Comparison of ENCODE assay signal across 1 cellular context in the genomic region with DNA sequence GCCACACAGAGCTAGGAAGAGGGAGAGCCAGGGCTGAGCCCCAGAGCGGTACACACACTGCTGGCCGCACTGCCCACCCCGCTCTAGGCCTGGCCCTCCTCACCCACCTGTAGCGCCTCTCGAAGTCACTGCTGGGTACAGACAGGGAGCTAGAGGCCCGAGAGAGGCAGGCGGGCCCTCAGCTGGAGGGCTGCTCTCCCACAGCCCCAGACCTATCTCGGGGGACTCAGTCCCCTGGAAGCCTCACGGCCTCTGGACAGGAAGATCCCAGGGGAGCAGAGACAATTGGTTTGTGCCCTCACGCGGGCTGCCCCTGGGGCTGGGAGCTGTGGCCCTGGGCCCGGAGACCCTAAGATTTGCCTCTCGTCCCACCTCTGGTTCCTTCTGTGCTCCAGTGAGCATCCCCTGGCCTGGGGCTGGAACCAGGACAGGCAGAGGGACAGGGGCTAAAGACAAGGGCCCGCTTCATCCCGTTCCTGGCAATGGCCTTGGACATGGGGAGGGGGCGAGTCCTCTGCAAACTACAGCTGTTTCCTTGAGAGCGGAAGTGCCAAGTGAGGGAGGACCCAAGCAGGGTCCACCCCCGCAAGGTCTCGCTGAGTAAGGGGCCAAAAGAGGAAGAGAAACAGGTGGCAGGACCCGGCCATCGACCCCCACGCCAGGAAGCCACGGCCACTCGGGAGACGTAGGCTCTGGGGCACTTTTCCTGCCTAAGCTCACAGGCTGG.
TF ChIP-seq lines count a peak whose summit lies in the region.

No MANE protein-coding gene starts in this region.

TF ChIP-seq in HepG2, 621 proteins besides CTCF, POLR2A, EP300 and RAD21 (continued from another document):
- TF ChIP-seq, protein P1, sequence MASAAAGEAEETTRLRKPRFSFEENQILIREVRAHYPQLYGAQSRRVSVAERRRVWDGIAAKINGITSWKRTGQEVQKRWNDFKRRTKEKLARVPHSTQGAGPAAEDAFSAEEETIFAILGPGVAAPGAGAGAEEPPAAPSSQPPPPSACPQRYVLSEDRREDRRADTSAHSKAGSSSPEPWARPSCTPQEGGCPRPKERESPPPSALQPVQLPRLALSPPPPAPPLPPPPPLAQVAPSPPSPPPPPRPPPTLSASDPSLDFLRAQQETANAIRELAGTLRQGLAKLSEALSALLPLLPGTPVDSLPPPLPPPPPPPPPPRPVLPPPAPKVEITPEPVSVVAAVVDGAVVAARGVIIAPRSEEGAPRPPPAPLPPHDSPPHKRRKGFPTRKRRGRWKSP (CRISPR knock-in tag; IDR thresholded peaks at IDR 0.05): no peak
- 0 out of 2 replicates have a peak, but pooled peaks have one; percentile 39 for TF ChIP-seq MED1 (CRISPR knock-in tag; IDR thresholded peaks at IDR 0.05)
- TF ChIP-seq DR1 (CRISPR knock-in tag; IDR thresholded peaks at IDR 0.05): no peak
- TF ChIP-seq, protein P2, sequence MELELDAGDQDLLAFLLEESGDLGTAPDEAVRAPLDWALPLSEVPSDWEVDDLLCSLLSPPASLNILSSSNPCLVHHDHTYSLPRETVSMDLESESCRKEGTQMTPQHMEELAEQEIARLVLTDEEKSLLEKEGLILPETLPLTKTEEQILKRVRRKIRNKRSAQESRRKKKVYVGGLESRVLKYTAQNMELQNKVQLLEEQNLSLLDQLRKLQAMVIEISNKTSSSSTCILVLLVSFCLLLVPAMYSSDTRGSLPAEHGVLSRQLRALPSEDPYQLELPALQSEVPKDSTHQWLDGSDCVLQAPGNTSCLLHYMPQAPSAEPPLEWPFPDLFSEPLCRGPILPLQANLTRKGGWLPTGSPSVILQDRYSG (CRISPR knock-in tag; IDR thresholded peaks at IDR 0.05): no peak
- no peak for TF ChIP-seq RORA (CRISPR knock-in tag; IDR thresholded peaks at IDR 0.05)
- no peak for TF ChIP-seq ZNF121 (CRISPR knock-in tag; IDR thresholded peaks at IDR 0.05)
- TF ChIP-seq, protein P3, sequence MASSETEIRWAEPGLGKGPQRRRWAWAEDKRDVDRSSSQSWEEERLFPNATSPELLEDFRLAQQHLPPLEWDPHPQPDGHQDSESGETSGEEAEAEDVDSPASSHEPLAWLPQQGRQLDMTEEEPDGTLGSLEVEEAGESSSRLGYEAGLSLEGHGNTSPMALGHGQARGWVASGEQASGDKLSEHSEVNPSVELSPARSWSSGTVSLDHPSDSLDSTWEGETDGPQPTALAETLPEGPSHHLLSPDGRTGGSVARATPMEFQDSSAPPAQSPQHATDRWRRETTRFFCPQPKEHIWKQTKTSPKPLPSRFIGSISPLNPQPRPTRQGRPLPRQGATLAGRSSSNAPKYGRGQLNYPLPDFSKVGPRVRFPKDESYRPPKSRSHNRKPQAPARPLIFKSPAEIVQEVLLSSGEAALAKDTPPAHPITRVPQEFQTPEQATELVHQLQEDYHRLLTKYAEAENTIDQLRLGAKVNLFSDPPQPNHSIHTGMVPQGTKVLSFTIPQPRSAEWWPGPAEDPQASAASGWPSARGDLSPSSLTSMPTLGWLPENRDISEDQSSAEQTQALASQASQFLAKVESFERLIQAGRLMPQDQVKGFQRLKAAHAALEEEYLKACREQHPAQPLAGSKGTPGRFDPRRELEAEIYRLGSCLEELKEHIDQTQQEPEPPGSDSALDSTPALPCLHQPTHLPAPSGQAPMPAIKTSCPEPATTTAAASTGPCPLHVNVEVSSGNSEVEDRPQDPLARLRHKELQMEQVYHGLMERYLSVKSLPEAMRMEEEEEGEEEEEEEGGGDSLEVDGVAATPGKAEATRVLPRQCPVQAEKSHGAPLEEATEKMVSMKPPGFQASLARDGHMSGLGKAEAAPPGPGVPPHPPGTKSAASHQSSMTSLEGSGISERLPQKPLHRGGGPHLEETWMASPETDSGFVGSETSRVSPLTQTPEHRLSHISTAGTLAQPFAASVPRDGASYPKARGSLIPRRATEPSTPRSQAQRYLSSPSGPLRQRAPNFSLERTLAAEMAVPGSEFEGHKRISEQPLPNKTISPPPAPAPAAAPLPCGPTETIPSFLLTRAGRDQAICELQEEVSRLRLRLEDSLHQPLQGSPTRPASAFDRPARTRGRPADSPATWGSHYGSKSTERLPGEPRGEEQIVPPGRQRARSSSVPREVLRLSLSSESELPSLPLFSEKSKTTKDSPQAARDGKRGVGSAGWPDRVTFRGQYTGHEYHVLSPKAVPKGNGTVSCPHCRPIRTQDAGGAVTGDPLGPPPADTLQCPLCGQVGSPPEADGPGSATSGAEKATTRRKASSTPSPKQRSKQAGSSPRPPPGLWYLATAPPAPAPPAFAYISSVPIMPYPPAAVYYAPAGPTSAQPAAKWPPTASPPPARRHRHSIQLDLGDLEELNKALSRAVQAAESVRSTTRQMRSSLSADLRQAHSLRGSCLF (CRISPR knock-in tag; IDR thresholded peaks at IDR 0.05; ENCODE audit: borderline replicate concordance): no peak
- TF ChIP-seq STAG1 (CRISPR knock-in tag; IDR thresholded peaks at IDR 0.05): no peak
- 0 out of 2 replicates have a peak, but pooled peaks have one; percentile 29 for TF ChIP-seq HDAC1 (CRISPR knock-in tag; IDR thresholded peaks at IDR 0.05)
- TF ChIP-seq, protein P4, sequence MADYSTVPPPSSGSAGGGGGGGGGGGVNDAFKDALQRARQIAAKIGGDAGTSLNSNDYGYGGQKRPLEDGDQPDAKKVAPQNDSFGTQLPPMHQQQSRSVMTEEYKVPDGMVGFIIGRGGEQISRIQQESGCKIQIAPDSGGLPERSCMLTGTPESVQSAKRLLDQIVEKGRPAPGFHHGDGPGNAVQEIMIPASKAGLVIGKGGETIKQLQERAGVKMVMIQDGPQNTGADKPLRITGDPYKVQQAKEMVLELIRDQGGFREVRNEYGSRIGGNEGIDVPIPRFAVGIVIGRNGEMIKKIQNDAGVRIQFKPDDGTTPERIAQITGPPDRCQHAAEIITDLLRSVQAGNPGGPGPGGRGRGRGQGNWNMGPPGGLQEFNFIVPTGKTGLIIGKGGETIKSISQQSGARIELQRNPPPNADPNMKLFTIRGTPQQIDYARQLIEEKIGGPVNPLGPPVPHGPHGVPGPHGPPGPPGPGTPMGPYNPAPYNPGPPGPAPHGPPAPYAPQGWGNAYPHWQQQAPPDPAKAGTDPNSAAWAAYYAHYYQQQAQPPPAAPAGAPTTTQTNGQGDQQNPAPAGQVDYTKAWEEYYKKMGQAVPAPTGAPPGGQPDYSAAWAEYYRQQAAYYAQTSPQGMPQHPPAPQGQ (CRISPR knock-in tag; IDR thresholded peaks at IDR 0.05; ENCODE audit: borderline replicate concordance): no peak
- no peak for TF ChIP-seq ZSCAN22 (CRISPR knock-in tag; IDR thresholded peaks at IDR 0.05)
- TF ChIP-seq, protein P5, sequence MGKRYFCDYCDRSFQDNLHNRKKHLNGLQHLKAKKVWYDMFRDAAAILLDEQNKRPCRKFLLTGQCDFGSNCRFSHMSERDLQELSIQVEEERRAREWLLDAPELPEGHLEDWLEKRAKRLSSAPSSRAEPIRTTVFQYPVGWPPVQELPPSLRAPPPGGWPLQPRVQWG (CRISPR knock-in tag; IDR thresholded peaks at IDR 0.05; ENCODE audit: borderline replicate concordance, low read depth): no peak
- TF ChIP-seq, protein P6, sequence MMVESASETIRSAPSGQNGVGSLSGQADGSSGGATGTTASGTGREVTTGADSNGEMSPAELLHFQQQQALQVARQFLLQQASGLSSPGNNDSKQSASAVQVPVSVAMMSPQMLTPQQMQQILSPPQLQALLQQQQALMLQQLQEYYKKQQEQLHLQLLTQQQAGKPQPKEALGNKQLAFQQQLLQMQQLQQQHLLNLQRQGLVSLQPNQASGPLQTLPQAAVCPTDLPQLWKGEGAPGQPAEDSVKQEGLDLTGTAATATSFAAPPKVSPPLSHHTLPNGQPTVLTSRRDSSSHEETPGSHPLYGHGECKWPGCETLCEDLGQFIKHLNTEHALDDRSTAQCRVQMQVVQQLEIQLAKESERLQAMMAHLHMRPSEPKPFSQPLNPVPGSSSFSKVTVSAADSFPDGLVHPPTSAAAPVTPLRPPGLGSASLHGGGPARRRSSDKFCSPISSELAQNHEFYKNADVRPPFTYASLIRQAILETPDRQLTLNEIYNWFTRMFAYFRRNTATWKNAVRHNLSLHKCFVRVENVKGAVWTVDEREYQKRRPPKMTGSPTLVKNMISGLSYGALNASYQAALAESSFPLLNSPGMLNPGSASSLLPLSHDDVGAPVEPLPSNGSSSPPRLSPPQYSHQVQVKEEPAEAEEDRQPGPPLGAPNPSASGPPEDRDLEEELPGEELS (CRISPR knock-in tag; IDR thresholded peaks at IDR 0.05): no peak
- no peak for TF ChIP-seq ATF7 (IDR thresholded peaks at IDR 0.05)
- no peak for TF ChIP-seq ATF7 (CRISPR knock-in tag; IDR thresholded peaks at IDR 0.05)
- TF ChIP-seq, protein P7, sequence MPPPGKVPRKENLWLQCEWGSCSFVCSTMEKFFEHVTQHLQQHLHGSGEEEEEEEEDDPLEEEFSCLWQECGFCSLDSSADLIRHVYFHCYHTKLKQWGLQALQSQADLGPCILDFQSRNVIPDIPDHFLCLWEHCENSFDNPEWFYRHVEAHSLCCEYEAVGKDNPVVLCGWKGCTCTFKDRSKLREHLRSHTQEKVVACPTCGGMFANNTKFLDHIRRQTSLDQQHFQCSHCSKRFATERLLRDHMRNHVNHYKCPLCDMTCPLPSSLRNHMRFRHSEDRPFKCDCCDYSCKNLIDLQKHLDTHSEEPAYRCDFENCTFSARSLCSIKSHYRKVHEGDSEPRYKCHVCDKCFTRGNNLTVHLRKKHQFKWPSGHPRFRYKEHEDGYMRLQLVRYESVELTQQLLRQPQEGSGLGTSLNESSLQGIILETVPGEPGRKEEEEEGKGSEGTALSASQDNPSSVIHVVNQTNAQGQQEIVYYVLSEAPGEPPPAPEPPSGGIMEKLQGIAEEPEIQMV (CRISPR knock-in tag; IDR thresholded peaks at IDR 0.05; ENCODE audit: low read depth): 0 out of 2 replicates have a peak, but pooled peaks have one; percentile 26
- TF ChIP-seq, protein P8, sequence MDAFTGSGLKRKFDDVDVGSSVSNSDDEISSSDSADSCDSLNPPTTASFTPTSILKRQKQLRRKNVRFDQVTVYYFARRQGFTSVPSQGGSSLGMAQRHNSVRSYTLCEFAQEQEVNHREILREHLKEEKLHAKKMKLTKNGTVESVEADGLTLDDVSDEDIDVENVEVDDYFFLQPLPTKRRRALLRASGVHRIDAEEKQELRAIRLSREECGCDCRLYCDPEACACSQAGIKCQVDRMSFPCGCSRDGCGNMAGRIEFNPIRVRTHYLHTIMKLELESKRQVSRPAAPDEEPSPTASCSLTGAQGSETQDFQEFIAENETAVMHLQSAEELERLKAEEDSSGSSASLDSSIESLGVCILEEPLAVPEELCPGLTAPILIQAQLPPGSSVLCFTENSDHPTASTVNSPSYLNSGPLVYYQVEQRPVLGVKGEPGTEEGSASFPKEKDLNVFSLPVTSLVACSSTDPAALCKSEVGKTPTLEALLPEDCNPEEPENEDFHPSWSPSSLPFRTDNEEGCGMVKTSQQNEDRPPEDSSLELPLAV (CRISPR knock-in tag; conservative IDR thresholded peaks at IDR 0.05; ENCODE audit: low read depth): no peak
- TF ChIP-seq BCL6 (CRISPR knock-in tag; IDR thresholded peaks at IDR 0.05): peak; percentile 92
- TF ChIP-seq, protein P9, sequence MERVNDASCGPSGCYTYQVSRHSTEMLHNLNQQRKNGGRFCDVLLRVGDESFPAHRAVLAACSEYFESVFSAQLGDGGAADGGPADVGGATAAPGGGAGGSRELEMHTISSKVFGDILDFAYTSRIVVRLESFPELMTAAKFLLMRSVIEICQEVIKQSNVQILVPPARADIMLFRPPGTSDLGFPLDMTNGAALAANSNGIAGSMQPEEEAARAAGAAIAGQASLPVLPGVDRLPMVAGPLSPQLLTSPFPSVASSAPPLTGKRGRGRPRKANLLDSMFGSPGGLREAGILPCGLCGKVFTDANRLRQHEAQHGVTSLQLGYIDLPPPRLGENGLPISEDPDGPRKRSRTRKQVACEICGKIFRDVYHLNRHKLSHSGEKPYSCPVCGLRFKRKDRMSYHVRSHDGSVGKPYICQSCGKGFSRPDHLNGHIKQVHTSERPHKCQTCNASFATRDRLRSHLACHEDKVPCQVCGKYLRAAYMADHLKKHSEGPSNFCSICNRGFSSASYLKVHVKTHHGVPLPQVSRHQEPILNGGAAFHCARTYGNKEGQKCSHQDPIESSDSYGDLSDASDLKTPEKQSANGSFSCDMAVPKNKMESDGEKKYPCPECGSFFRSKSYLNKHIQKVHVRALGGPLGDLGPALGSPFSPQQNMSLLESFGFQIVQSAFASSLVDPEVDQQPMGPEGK (CRISPR knock-in tag; IDR thresholded peaks at IDR 0.05): peak; percentile 17; the same call in 1 of the 2 replicates
- TF ChIP-seq ELF3 (CRISPR knock-in tag; IDR thresholded peaks at IDR 0.05): 0 out of 2 replicates have a peak, but pooled peaks have one; percentile 15
- TF ChIP-seq, protein P10, sequence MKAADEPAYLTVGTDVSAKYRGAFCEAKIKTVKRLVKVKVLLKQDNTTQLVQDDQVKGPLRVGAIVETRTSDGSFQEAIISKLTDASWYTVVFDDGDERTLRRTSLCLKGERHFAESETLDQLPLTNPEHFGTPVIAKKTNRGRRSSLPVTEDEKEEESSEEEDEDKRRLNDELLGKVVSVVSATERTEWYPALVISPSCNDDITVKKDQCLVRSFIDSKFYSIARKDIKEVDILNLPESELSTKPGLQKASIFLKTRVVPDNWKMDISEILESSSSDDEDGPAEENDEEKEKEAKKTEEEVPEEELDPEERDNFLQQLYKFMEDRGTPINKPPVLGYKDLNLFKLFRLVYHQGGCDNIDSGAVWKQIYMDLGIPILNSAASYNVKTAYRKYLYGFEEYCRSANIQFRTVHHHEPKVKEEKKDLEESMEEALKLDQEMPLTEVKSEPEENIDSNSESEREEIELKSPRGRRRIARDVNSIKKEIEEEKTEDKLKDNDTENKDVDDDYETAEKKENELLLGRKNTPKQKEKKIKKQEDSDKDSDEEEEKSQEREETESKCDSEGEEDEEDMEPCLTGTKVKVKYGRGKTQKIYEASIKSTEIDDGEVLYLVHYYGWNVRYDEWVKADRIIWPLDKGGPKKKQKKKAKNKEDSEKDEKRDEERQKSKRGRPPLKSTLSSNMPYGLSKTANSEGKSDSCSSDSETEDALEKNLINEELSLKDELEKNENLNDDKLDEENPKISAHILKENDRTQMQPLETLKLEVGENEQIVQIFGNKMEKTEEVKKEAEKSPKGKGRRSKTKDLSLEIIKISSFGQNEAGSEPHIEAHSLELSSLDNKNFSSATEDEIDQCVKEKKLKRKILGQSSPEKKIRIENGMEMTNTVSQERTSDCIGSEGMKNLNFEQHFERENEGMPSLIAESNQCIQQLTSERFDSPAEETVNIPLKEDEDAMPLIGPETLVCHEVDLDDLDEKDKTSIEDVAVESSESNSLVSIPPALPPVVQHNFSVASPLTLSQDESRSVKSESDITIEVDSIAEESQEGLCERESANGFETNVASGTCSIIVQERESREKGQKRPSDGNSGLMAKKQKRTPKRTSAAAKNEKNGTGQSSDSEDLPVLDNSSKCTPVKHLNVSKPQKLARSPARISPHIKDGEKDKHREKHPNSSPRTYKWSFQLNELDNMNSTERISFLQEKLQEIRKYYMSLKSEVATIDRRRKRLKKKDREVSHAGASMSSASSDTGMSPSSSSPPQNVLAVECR (CRISPR knock-in tag; IDR thresholded peaks at IDR 0.05; ENCODE audit: borderline replicate concordance): peak; percentile 39; the same call in 1 of the 2 replicates
- TF ChIP-seq HOXD1 (CRISPR knock-in tag; IDR thresholded peaks at IDR 0.05): no peak
- TF ChIP-seq THAP11 (CRISPR knock-in tag; IDR thresholded peaks at IDR 0.05): no peak
- no peak for TF ChIP-seq TCF12 (IDR thresholded peaks at IDR 0.05)
- TF ChIP-seq TCF12 (CRISPR knock-in tag; IDR thresholded peaks at IDR 0.05): no peak
- TF ChIP-seq ZNF891 (CRISPR knock-in tag; IDR thresholded peaks at IDR 0.05): no peak
- no peak for TF ChIP-seq PAX8 (CRISPR knock-in tag; IDR thresholded peaks at IDR 0.05; ENCODE audit: borderline replicate concordance)
- TF ChIP-seq HMGA1 (CRISPR knock-in tag; conservative IDR thresholded peaks at IDR 0.05): no peak
- no peak for TF ChIP-seq HES4 (CRISPR knock-in tag; IDR thresholded peaks at IDR 0.05; ENCODE audit: borderline replicate concordance)
- peak; percentile 33; the same call in 1 of the 2 replicates for TF ChIP-seq ZNF263 (CRISPR knock-in tag; IDR thresholded peaks at IDR 0.05)
